ENCODE assay signal across 39 cellular contexts in genomic region chr10:92363498-92363897, GRCh38.
"Had no signal": no experiment of that assay in that cellular context is flagged by ENCODE, and none has a peak within 500 bp of the region (broad histone marks: within the 10 kb centered on the region; RNA-seq: fewer than 3 reads in every experiment).

No MANE protein-coding gene starts in this region.

- ATAC-seq: activated naive CD4-positive, alpha-beta T cell treated with anti-CD3 and anti-CD28 coated beads, Interleukin-2, amount 50 U/mL, for 72 hours; activated naive CD8-positive, alpha-beta T cell treated with anti-CD3 and anti-CD28 coated beads, Interleukin-2, amount 50 U/mL, for 24 hours; activated T-cell treated with anti-CD3 and anti-CD28 coated beads, Interleukin-2, amount 50 U/mL, for 4 hours; activated T-cell treated with anti-CD3 and anti-CD28 coated beads, Interleukin-2, amount 50 U/mL, for 72 hours; activated T-helper 17 cell treated with anti-CD3 and anti-CD28 coated beads, Interleukin-2, amount 50 U/mL, for 72 hours; body of pancreas had no signal

- H3K27me3 ChIP-seq: adrenal gland, ascending aorta, body of pancreas, brain microvascular endothelial cell, breast epithelium, cardiac muscle cell had no signal

- H3K9me3 Mint-ChIP-seq: activated naive CD4-positive, alpha-beta T cell treated with anti-CD3 and anti-CD28 coated beads for 36 hours; activated naive CD4-positive, alpha-beta T cell treated with anti-CD3 and anti-CD28 coated beads, Interleukin-2, amount 10 ng/mL, durations not matched to agents 7 days and 5 days; activated naive CD4-positive, alpha-beta T cell treated with anti-CD3 and anti-CD28 coated beads, Interleukin-2, amount 50 U/mL, for 72 hours; activated naive CD8-positive, alpha-beta T cell treated with anti-CD3 and anti-CD28 coated beads for 36 hours; activated naive CD8-positive, alpha-beta T cell treated with anti-CD3 and anti-CD28 coated beads, Interleukin-2, amount 50 U/mL, for 24 hours; activated T-cell treated with anti-CD3 and anti-CD28 coated beads, Interleukin-2, amount 50 U/mL, for 4 hours; activated T-cell treated with anti-CD3 and anti-CD28 coated beads, Interleukin-2, amount 50 U/mL, for 72 hours; activated T-helper 2 cell treated with anti-CD3 and anti-CD28 coated beads, Interferon-gamma antibody, Interleukin-2, Interleukin-4, amounts not matched to agents 10 μg/mL and 5 μg/mL and 100 μg/mL, durations not matched to agents 14 hours and 24 hours and 36 hours; central memory CD8-positive, alpha-beta T cell had no signal

- H3K27ac ChIP-seq: adrenal gland, ascending aorta, body of pancreas, brain microvascular endothelial cell, breast epithelium, cardiac muscle cell had no signal

- FAIRE-seq: astrocyte, bronchial epithelial cell, colon had no signal

- H3K9me3 ChIP-seq: ascending aorta, body of pancreas had no signal

- H3K4me1 ChIP-seq: adrenal gland, ascending aorta, body of pancreas, breast epithelium had no signal

- H3K4me3 ChIP-seq: adrenal gland, ascending aorta, body of pancreas, breast epithelium, cardiac muscle cell had no signal

- H3K4me1 Mint-ChIP-seq: activated naive CD4-positive, alpha-beta T cell treated with anti-CD3 and anti-CD28 coated beads, Interleukin-2, amount 10 ng/mL, durations not matched to agents 7 days and 5 days; activated naive CD4-positive, alpha-beta T cell treated with anti-CD3 and anti-CD28 coated beads, Interleukin-2, amount 50 U/mL, for 24 hours; activated naive CD8-positive, alpha-beta T cell treated with anti-CD3 and anti-CD28 coated beads for 36 hours; activated naive CD8-positive, alpha-beta T cell treated with anti-CD3 and anti-CD28 coated beads, Interleukin-2, amount 10 ng/mL, durations not matched to agents 7 days and 5 days; activated naive CD8-positive, alpha-beta T cell treated with anti-CD3 and anti-CD28 coated beads, Interleukin-2, amount 50 U/mL, for 24 hours; activated T-helper 17 cell treated with anti-CD3 and anti-CD28 coated beads, Interleukin-2, amount 50 U/mL, for 72 hours; brain; central memory CD8-positive, alpha-beta T cell had no signal

- H3K36me3 ChIP-seq: adrenal gland, ascending aorta, brain microvascular endothelial cell, breast epithelium, cardiac muscle cell had no signal

- H3K36me3 Mint-ChIP-seq: activated naive CD4-positive, alpha-beta T cell treated with anti-CD3 and anti-CD28 coated beads, Interleukin-2, amount 10 ng/mL, durations not matched to agents 7 days and 5 days; activated naive CD4-positive, alpha-beta T cell treated with anti-CD3 and anti-CD28 coated beads, Interleukin-2, amount 50 U/mL, for 72 hours; activated naive CD8-positive, alpha-beta T cell treated with anti-CD3 and anti-CD28 coated beads for 36 hours; activated naive CD8-positive, alpha-beta T cell treated with anti-CD3 and anti-CD28 coated beads, Interleukin-2, amount 10 ng/mL, durations not matched to agents 7 days and 5 days; brain had no signal

- DNase-seq: activated effector memory CD4-positive, alpha-beta T cell treated with anti-CD3 and anti-CD28 coated beads, Interleukin-2, amount 50 U/mL, for 16 hours; activated effector memory CD4-positive, alpha-beta T cell treated with Interleukin-2 at 50 U/mL for 16 hours; activated gamma-delta T cell; activated gamma-delta T cell treated with Interleukin-2 at 50 U/mL for 16 hours; activated naive CD4-positive, alpha-beta T cell; activated naive CD4-positive, alpha-beta T cell treated with anti-CD3 and anti-CD28 coated beads for 36 hours; activated naive CD4-positive, alpha-beta T cell treated with anti-CD3 and anti-CD28 coated beads, Interleukin-2, amount 10 ng/mL, durations not matched to agents 7 days and 5 days; activated naive CD4-positive, alpha-beta T cell treated with anti-CD3 and anti-CD28 coated beads, Interleukin-2, amount 50 U/mL, for 16 hours; activated naive CD4-positive, alpha-beta T cell treated with Interleukin-2 at 50 U/mL for 16 hours; activated naive CD8-positive, alpha-beta T cell treated with anti-CD3 and anti-CD28 coated beads for 36 hours; activated naive CD8-positive, alpha-beta T cell treated with anti-CD3 and anti-CD28 coated beads, Interleukin-2, amount 10 ng/mL, durations not matched to agents 7 days and 5 days; activated naive CD8-positive, alpha-beta T cell treated with anti-CD3 and anti-CD28 coated beads, Interleukin-2, amount 50 U/mL, for 24 hours; activated T-cell treated with anti-CD3 and anti-CD28 coated beads, Interleukin-2, amount 50 U/mL, for 24 hours; activated T-cell treated with anti-CD3 and anti-CD28 coated beads, Interleukin-2, amount 50 U/mL, for 4 hours; activated T-cell treated with anti-CD3 and anti-CD28 coated beads, Interleukin-2, amount 50 U/mL, for 48 hours; activated T-cell treated with anti-CD3 and anti-CD28 coated beads, Interleukin-2, amount 50 U/mL, for 72 hours; adrenal gland; amniotic stem cell; amygdala; anterior cingulate cortex; aorta; body of pancreas; brain microvascular endothelial cell; caudate nucleus; central memory CD4-positive, alpha-beta T cell; cerebellar nuclear complex had no signal

- H3K4me3 Mint-ChIP-seq: activated naive CD4-positive, alpha-beta T cell treated with anti-CD3 and anti-CD28 coated beads for 36 hours; activated naive CD4-positive, alpha-beta T cell treated with anti-CD3 and anti-CD28 coated beads, Interleukin-2, amount 10 ng/mL, durations not matched to agents 7 days and 5 days; activated naive CD4-positive, alpha-beta T cell treated with anti-CD3 and anti-CD28 coated beads, Interleukin-2, amount 50 U/mL, for 24 hours; activated naive CD8-positive, alpha-beta T cell; activated naive CD8-positive, alpha-beta T cell treated with anti-CD3 and anti-CD28 coated beads for 36 hours; activated naive CD8-positive, alpha-beta T cell treated with anti-CD3 and anti-CD28 coated beads, Interleukin-2, amount 10 ng/mL, durations not matched to agents 7 days and 5 days; activated naive CD8-positive, alpha-beta T cell treated with anti-CD3 and anti-CD28 coated beads, Interleukin-2, amount 50 U/mL, for 24 hours; activated T-cell treated with anti-CD3 and anti-CD28 coated beads, Interleukin-2, amount 50 U/mL, for 24 hours; activated T-cell treated with anti-CD3 and anti-CD28 coated beads, Interleukin-2, amount 50 U/mL, for 4 hours; activated T-cell treated with anti-CD3 and anti-CD28 coated beads, Interleukin-2, amount 50 U/mL, for 72 hours; activated T-helper 17 cell treated with anti-CD3 and anti-CD28 coated beads, Interleukin-2, amount 50 U/mL, for 72 hours; brain; central memory CD8-positive, alpha-beta T cell had no signal

- H3K27ac Mint-ChIP-seq: activated naive CD4-positive, alpha-beta T cell treated with anti-CD3 and anti-CD28 coated beads for 36 hours; activated naive CD4-positive, alpha-beta T cell treated with anti-CD3 and anti-CD28 coated beads, Interleukin-2, amount 10 ng/mL, durations not matched to agents 7 days and 5 days; activated naive CD4-positive, alpha-beta T cell treated with anti-CD3 and anti-CD28 coated beads, Interleukin-2, amount 50 U/mL, for 24 hours; activated naive CD4-positive, alpha-beta T cell treated with anti-CD3 and anti-CD28 coated beads, Interleukin-2, amount 50 U/mL, for 72 hours; activated naive CD8-positive, alpha-beta T cell; activated naive CD8-positive, alpha-beta T cell treated with anti-CD3 and anti-CD28 coated beads for 36 hours; activated naive CD8-positive, alpha-beta T cell treated with anti-CD3 and anti-CD28 coated beads, Interleukin-2, amount 10 ng/mL, durations not matched to agents 7 days and 5 days; activated naive CD8-positive, alpha-beta T cell treated with anti-CD3 and anti-CD28 coated beads, Interleukin-2, amount 50 U/mL, for 24 hours; activated T-cell treated with anti-CD3 and anti-CD28 coated beads, Interleukin-2, amount 50 U/mL, for 24 hours; activated T-cell treated with anti-CD3 and anti-CD28 coated beads, Interleukin-2, amount 50 U/mL, for 72 hours; activated T-helper 17 cell treated with anti-CD3 and anti-CD28 coated beads, Interleukin-2, amount 50 U/mL, for 72 hours; activated T-helper 2 cell treated with anti-CD3 and anti-CD28 coated beads, Interferon-gamma antibody, Interleukin-2, Interleukin-4, amounts not matched to agents 10 μg/mL and 5 μg/mL and 100 μg/mL, durations not matched to agents 14 hours and 24 hours and 36 hours; brain had no signal
